In the genomic region with DNA sequence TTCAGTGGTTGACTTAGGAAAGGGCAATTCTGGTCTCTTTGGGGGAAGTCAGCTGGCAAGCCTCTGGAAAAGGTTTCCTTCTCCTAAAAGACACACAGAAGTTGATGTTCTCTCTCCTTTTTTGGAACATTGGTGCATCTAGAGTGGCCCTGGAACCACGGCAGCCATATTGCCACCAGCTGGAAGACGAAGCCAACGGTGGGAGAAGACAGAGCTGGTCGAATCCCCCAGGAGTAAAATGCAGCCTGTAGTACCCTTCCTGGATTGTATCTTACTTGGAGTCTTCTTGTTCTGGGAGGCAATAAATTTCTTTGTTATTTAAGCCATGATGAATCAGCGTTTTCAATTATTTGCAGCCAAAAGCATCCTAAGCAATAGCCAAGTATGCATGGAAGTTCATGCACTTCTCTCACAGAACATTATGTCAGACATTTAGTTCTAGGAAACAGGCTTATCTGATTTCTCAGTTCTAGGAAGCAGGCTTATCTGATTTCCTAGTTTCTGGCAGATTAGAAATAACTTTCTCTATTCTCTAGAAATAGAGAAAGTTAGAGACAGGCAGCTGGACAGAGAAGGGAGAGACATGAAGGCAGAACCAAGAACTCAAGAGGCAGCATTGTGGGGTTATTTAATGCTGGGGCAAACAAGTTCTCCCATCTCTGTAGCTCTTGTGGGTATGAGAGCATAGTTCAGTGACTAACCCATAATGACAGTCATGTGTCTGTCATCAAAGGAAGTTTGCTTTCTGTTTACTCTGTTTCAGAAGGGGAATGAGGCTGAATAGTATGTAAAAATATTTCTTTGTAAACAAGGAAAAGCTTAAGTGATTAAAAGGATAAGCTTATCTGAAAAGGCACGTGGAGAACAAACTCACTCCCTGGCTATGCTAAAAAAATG, we compare ENCODE assay signal across 8 cellular contexts. TPM values are rescaled to one million over a fixed set of nuclear protein-coding genes. Genes with fewer than 3 reads are reported as not detected.
DNase-seq lines count a peak whose midpoint lies in the region; ATAC-seq and TF ChIP-seq lines count a peak whose summit lies in the region.

No MANE protein-coding gene starts in this region.

- no peaks in the 10 kb centered on the region for H3K36me3 ChIP-seq in testis (ENCODE audit: low read depth, missing control alignments)

- H3K9me3 Mint-ChIP-seq in activated CD4-positive, alpha-beta T cell treated with anti-CD3 and anti-CD28 coated beads for 36 hours (ENCODE audit: low read depth) = no peaks in the 10 kb centered on the region
- H3K9me3 Mint-ChIP-seq in dendritic cell treated with granulocyte-macrophage colony-stimulating factor and Interleukin-4, amounts not matched to agents 40 ng/mL and 50 ng/mL, for 4 days = no peaks in the 10 kb centered on the region
- H3K9me3 Mint-ChIP-seq in stimulated activated naive B cell treated with anti-CD40 and anti-IgM and Interleukin-4, amounts not matched to agents 10 μg/mL and 1 μg/mL and 100 μg/mL, for 72 hours = no peaks in the 10 kb centered on the region

- TF ChIP-seq POLR2A in testis (IDR thresholded peaks at IDR 0.05) = no peak

- H3K4me1 Mint-ChIP-seq in activated CD4-positive, alpha-beta T cell treated with anti-CD3 and anti-CD28 coated beads for 36 hours = peaks cover 59% of the 10 kb centered on the region
- peaks cover 22% of the 10 kb centered on the region for H3K4me1 Mint-ChIP-seq in dendritic cell treated with granulocyte-macrophage colony-stimulating factor and Interleukin-4, amounts not matched to agents 40 ng/mL and 50 ng/mL, for 4 days (ENCODE audit: low read depth)
- peaks cover 19 to 30% of the 10 kb centered on the region in 2 donors for H3K4me1 Mint-ChIP-seq in stimulated activated naive B cell treated with anti-CD40 and anti-IgM and Interleukin-4, amounts not matched to agents 10 μg/mL and 1 μg/mL and 100 μg/mL, for 72 hours

- H3K27ac ChIP-seq in testis = no peak overlapping the region

- CTCF ChIA-PET in activated CD4-positive, alpha-beta T cell treated with anti-CD3 and anti-CD28 coated beads for 36 hours (lab: Charles Lee) = interaction anchor here (0.6 to 3.0 kb wide), 21 partner anchors 10 to 79 kb away, joined by 3 to 20 read pairs (median 4); a partner anchor contains a TSS

- POLR2A ChIA-PET in activated CD4-positive, alpha-beta T cell treated with anti-CD3 and anti-CD28 coated beads for 36 hours (lab: Charles Lee) = interaction anchor here (0.6 to 2.6 kb wide), 8 partner anchors 15 to 66 kb away, joined by 3 to 27 read pairs (median 8); a partner anchor contains a TSS

- H3K9me3 ChIP-seq in testis = no peaks in the 10 kb centered on the region

- H3K27ac Mint-ChIP-seq in activated CD4-positive, alpha-beta T cell treated with anti-CD3 and anti-CD28 coated beads for 36 hours = peak overlapping the region; percentile 91
- peak overlapping the region; percentile 85 for H3K27ac Mint-ChIP-seq in dendritic cell treated with granulocyte-macrophage colony-stimulating factor and Interleukin-4, amounts not matched to agents 40 ng/mL and 50 ng/mL, for 4 days
- H3K27ac Mint-ChIP-seq in stimulated activated naive B cell treated with anti-CD40 and anti-IgM and Interleukin-4, amounts not matched to agents 10 μg/mL and 1 μg/mL and 100 μg/mL, for 72 hours = peak overlapping the region; percentile 80

- intact Hi-C loops in activated CD4-positive, alpha-beta T cell treated with anti-CD3 and anti-CD28 coated beads for 36 hours (cut with DNase I, micrococcal nuclease) = loop anchor here (1.0 to 10.0 kb wide), 9 partner anchors 13 to 1853 kb away; a partner anchor contains a TSS
- intact Hi-C loops in dendritic cell treated with granulocyte-macrophage colony-stimulating factor and Interleukin-4, amounts not matched to agents 40 ng/mL and 50 ng/mL, for 4 days (cut with micrococcal nuclease) = loop anchor here (5.0 kb wide), 2 partner anchors 35 to 45 kb away; no protein-coding TSS in a partner anchor
- intact Hi-C loops in testis (cut with DNase I; ENCODE audit: low total_unique reads) = no loop called here

- 71 to 72% methylated on average over 6 of the region's 6 CpGs for WGBS in testis, 2 donors

- TF ChIP-seq CTCF in testis (IDR thresholded peaks at IDR 0.05) = no peak

- no peaks in the 10 kb centered on the region for H3K27me3 Mint-ChIP-seq in activated CD4-positive, alpha-beta T cell treated with anti-CD3 and anti-CD28 coated beads for 36 hours
- no peaks in the 10 kb centered on the region for H3K27me3 Mint-ChIP-seq in dendritic cell treated with granulocyte-macrophage colony-stimulating factor and Interleukin-4, amounts not matched to agents 40 ng/mL and 50 ng/mL, for 4 days
- H3K27me3 Mint-ChIP-seq in stimulated activated naive B cell treated with anti-CD40 and anti-IgM and Interleukin-4, amounts not matched to agents 10 μg/mL and 1 μg/mL and 100 μg/mL, for 72 hours = no peaks in the 10 kb centered on the region

- H3K4me3 ChIP-seq in testis = no peak overlapping the region

- peak; percentile 85 for ATAC-seq in activated CD4-positive, alpha-beta T cell treated with anti-CD3 and anti-CD28 coated beads for 36 hours
- ATAC-seq in HG02610 (IDR thresholded peaks at IDR 0.05; ENCODE audit: unreplicated experiment) = peak; percentile 75
- peak; percentile 81 to 82 for ATAC-seq in stimulated activated naive B cell treated with anti-CD40 and anti-IgM and Interleukin-4, amounts not matched to agents 10 μg/mL and 1 μg/mL and 100 μg/mL, for 72 hours (replicated peaks)

- no peak for DNase-seq in activated CD4-positive, alpha-beta T cell treated with anti-CD3 and anti-CD28 coated beads for 36 hours
- DNase-seq in activated CD4-positive, alpha-beta T cell treated with anti-CD3 and anti-CD28 coated beads, Interleukin-2, amount 50 U/mL, for 4 hours = no peak
- DNase-seq in NCI-H2029 treated with DMSO at 0.1 percent for 48 hours (lab: John Stamatoyannopoulos, UW) (peak; percentile 12), SHP77 treated with DMSO at 0.1 percent for 48 hours (lab: John Stamatoyannopoulos, UW) (no peak), testis (no peak)
- DNase-seq in stimulated activated naive B cell treated with anti-CD40 and anti-IgM and Interleukin-4, amounts not matched to agents 10 μg/mL and 1 μg/mL and 100 μg/mL, for 72 hours = no peak

- no peaks in the 10 kb centered on the region for H3K27me3 ChIP-seq in testis

- no peaks in the 10 kb centered on the region for H3K36me3 Mint-ChIP-seq in activated CD4-positive, alpha-beta T cell treated with anti-CD3 and anti-CD28 coated beads for 36 hours (ENCODE audit: low read depth)
- no peaks in the 10 kb centered on the region for H3K36me3 Mint-ChIP-seq in dendritic cell treated with granulocyte-macrophage colony-stimulating factor and Interleukin-4, amounts not matched to agents 40 ng/mL and 50 ng/mL, for 4 days (ENCODE audit: low read depth)
- H3K36me3 Mint-ChIP-seq in stimulated activated naive B cell treated with anti-CD40 and anti-IgM and Interleukin-4, amounts not matched to agents 10 μg/mL and 1 μg/mL and 100 μg/mL, for 72 hours = no peaks in the 10 kb centered on the region

- peak overlapping the region; percentile 15 for H3K4me3 Mint-ChIP-seq in activated CD4-positive, alpha-beta T cell treated with anti-CD3 and anti-CD28 coated beads for 36 hours
- H3K4me3 Mint-ChIP-seq in dendritic cell treated with granulocyte-macrophage colony-stimulating factor and Interleukin-4, amounts not matched to agents 40 ng/mL and 50 ng/mL, for 4 days = peak overlapping the region; percentile 34
- H3K4me3 Mint-ChIP-seq in stimulated activated naive B cell treated with anti-CD40 and anti-IgM and Interleukin-4, amounts not matched to agents 10 μg/mL and 1 μg/mL and 100 μg/mL, for 72 hours = peak overlapping the region; percentile 23 to 59

- H3K4me1 ChIP-seq in testis = no peaks in the 10 kb centered on the region

RNA-seq across cellular contexts. Expression of a gene that starts 40.5 kb away (rescaled TPM):
- total RNA-seq in activated CD4-positive, alpha-beta T cell treated with anti-CD3 and anti-CD28 coated beads for 36 hours = 10 to 100 TPM; 52.4 to 53.9 TPM
- total RNA-seq in testis = 10 to 100 TPM; 65.8 to 67.1 TPM
- 40.6 TPM for polyA plus RNA-seq in testis (ENCODE audit: insufficient read depth, low read depth, low replicate concordance)
